Comparison of ENCODE assay signal across 16 cellular contexts in genomic region chr2:165238295-165238694, GRCh38. TPM values are rescaled to one million over a fixed set of nuclear protein-coding genes. Genes with fewer than 3 reads are reported as not detected.
DNase-seq lines count a peak whose midpoint lies in the region; TF ChIP-seq lines count a peak whose summit lies in the region.
"Had no signal": no experiment of that assay in that cellular context is flagged by ENCODE, and none has a peak within 500 bp of the region (broad histone marks: within the 10 kb centered on the region; RNA-seq: fewer than 3 reads in every experiment).

No MANE protein-coding gene starts in this region.

- H3K36me3 ChIP-seq in adipocyte (ENCODE audit: control insufficient read depth, insufficient read depth, low read length, severe bottlenecking) (no peaks in the 10 kb centered on the region), H7 (replicated peaks; ENCODE audit: control insufficient read depth, insufficient read depth, low read length) (no peaks in the 10 kb centered on the region)

- H3K9me3 ChIP-seq in adipocyte (ENCODE audit: control insufficient read depth, low read length): no peaks in the 10 kb centered on the region

- no peak overlapping the region for H3K9ac ChIP-seq in adipocyte (ENCODE audit: low read length)

- 4 to 6% methylated on average over 3 of the region's 3 CpGs for WGBS in lower leg skin, 2 donors

- intact Hi-C loops in lower leg skin (cut with DNase I; ENCODE audit: low total_unique reads): no loop called here

- TF ChIP-seq POLR2A in lower leg skin (IDR thresholded peaks at IDR 0.05): no peak

- H3K4me3 ChIP-seq in AG09309 (ENCODE audit: control insufficient read depth, low read depth, low read length) (no peak overlapping the region), adipocyte (ENCODE audit: low read length) (no peak overlapping the region), lower leg skin (ENCODE audit: low read depth, poor library complexity, severe bottlenecking) (no peak overlapping the region), H7 (ENCODE audit: insufficient read depth, low read depth, low read length) (no peak overlapping the region)

- TF ChIP-seq CTCF in AG09309 (IDR thresholded peaks at IDR 0.05; ENCODE audit: control insufficient read depth, insufficient read depth, low read depth, low read length, missing control alignments) (no peak), lower leg skin (IDR thresholded peaks at IDR 0.05) (no peak)

- no peaks in the 10 kb centered on the region for H3K27me3 ChIP-seq in adipocyte (replicated peaks; ENCODE audit: control insufficient read depth, insufficient read depth, low read length)
- H3K27me3 ChIP-seq in H7 (ENCODE audit: control insufficient read depth, insufficient read depth, low read length): no peaks in the 10 kb centered on the region

- no peaks in the 10 kb centered on the region for H3K4me1 ChIP-seq in adipocyte (ENCODE audit: control insufficient read depth, insufficient read depth, low read length)

- DNase-seq in AG09309 (ENCODE audit: low read depth): peak; percentile 2
- DNase-seq in HS-27A (ENCODE audit: low read depth): peak; percentile 5
- peak; percentile 64 for DNase-seq in adipocyte (ENCODE audit: low read depth)
- DNase-seq in glomerular visceral epithelial cell (ENCODE audit: extremely low spot score): peak; percentile 10
- DNase-seq in activated gamma-delta T cell (lab: John Stamatoyannopoulos, UW): no peak
- DNase-seq in lower leg skin (ENCODE audit: low spot score in 2 of 2): no peak
- DNase-seq in HK-2 (ENCODE audit: unreplicated experiment): no peak
- DNase-seq in H7: no peak
- DNase-seq: activated CD4-positive, alpha-beta T cell treated with anti-CD3 and anti-CD28 coated beads, Interleukin-2, amount 50 U/mL, for 4 hours; activated naive CD4-positive, alpha-beta T cell treated with Interleukin-2 at 50 U/mL for 16 hours; CD4-positive, alpha-beta memory T cell; effector CD4-positive, alpha-beta T cell; MV-4-11; naive B cell; NCI-H526 had no signal

RNA-seq across cellular contexts. Expression of gene SCN2A, which starts 0.9 kb away (rescaled TPM):
- total RNA-seq in lower leg skin: under 1 TPM in 3 of 4 donors, not detected in 1; 0.03 to 0.29 (median 0.04) TPM
- under 0.01 TPM in 1 of 2 replicates, not detected in the other for total RNA-seq in H7 (2014; rRNA removed; shearing (Covaris generic))
- total RNA-seq: CD4-positive, alpha-beta memory T cell; skeletal muscle tissue had no signal

RNA-seq across cellular contexts. Expression of gene SCN3A, which starts 34.4 kb away (rescaled TPM):
- under 1 TPM; 0.11 to 0.78 (median 0.26) TPM for total RNA-seq in lower leg skin
- not detected in 2 replicates for total RNA-seq in H7 (2014; rRNA removed; shearing (Covaris generic))
- total RNA-seq: CD4-positive, alpha-beta memory T cell had no signal

Comparison
In these comparisons a context has a peak if more than half of its experiments do, and no peak if none do; other contexts are left out.
1. DNase-seq: peak in AG09309 (single experiment), HS-27A (single experiment), adipocyte (single experiment) and glomerular visceral epithelial cell (single experiment); none in activated gamma-delta T cell (single experiment), lower leg skin (0 of 2), HK-2 (single experiment) and H7 (single experiment).